Comparison of ENCODE assay signal across 34 cellular contexts in the genomic region with DNA sequence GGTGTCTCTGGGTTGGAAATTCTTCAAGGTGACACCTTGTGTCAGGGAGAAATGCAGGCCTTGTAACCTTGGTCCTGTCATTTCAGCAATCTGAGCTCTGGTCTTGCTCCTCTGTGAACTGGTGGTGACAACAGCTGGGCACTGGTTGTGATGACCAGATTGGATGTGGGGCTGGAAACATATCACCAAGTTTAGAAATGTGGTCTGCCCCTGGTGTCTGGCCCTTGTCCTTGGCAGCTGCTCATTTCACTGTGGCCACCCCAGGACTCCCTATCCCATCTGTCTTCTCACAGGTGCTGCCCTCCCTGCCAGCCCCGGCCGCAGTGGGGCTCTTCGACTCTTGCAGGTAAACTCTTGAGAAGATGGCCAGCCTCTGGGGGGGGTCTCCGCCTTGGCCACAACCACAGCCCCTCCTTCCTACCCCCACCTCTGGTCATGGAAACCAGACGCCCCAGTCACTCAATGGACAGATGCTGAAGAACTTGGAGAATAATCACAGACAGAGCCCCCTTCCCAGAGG. TPM values are rescaled to one million over a fixed set of nuclear protein-coding genes. Genes with fewer than 3 reads are reported as not detected.
"Had no signal": no experiment of that assay in that cellular context is flagged by ENCODE, and none has a peak within 500 bp of the region (broad histone marks: within the 10 kb centered on the region; RNA-seq: fewer than 3 reads in every experiment).

No MANE protein-coding gene starts in this region.

- H3K4me1 ChIP-seq: gastroesophageal sphincter, heart left ventricle, right atrium auricular region, transverse colon, upper lobe of right lung, uterus had no signal

- H3K4me3 ChIP-seq: esophagus muscularis mucosa, gastroesophageal sphincter, heart left ventricle, hepatocyte, lung, right atrium auricular region, suprapubic skin, transverse colon, upper lobe of right lung, uterus had no signal

- FAIRE-seq: colon, endothelial cell of umbilical vein, kidney had no signal

- H3K4me1 Mint-ChIP-seq: memory B cell; naive B cell; neural crest cell; stimulated activated memory B cell treated with anti-CD40 and anti-IgM and Interleukin-4, amounts not matched to agents 10 μg/mL and 1 μg/mL and 100 μg/mL, for 72 hours had no signal

- H3K79me2 ChIP-seq: hepatocyte, parathyroid adenoma had no signal

- H3K9me3 Mint-ChIP-seq: dendritic cell treated with granulocyte-macrophage colony-stimulating factor and Interleukin-4, amounts not matched to agents 40 ng/mL and 50 ng/mL, for 4 days; memory B cell; naive B cell; natural killer cell treated with Interleukin-12 subunit alpha and Interleukin-12 subunit beta and Interleukin-15 and Interleukin-18, amount 100 ng/mL, for 72 hours; neural crest cell; stimulated activated memory B cell treated with anti-CD40 and anti-IgM and Interleukin-4, amounts not matched to agents 10 μg/mL and 1 μg/mL and 100 μg/mL, for 72 hours; stimulated activated naive CD8-positive, alpha-beta T cell treated with anti-CD3 and anti-CD28 coated beads, Interleukin-15, Interleukin-2, amounts not matched to agents 100 ng/mL and 50 ng/mL, for 24 hours had no signal

- ATAC-seq: foreskin keratinocyte; gastroesophageal sphincter; heart left ventricle; left lobe of liver; natural killer cell treated with Interleukin-12 subunit alpha and Interleukin-12 subunit beta and Interleukin-15 and Interleukin-18, amount 100 ng/mL, for 72 hours; sciatic nerve; stimulated activated memory B cell treated with anti-CD40 and anti-IgM and Interleukin-4, amounts not matched to agents 10 μg/mL and 1 μg/mL and 100 μg/mL, for 72 hours; upper lobe of right lung had no signal

- H3K4me3 Mint-ChIP-seq: dendritic cell treated with granulocyte-macrophage colony-stimulating factor and Interleukin-4, amounts not matched to agents 40 ng/mL and 50 ng/mL, for 4 days; memory B cell; naive B cell; natural killer cell treated with Interleukin-12 subunit alpha and Interleukin-12 subunit beta and Interleukin-15 and Interleukin-18, amount 100 ng/mL, for 72 hours; neural crest cell; stimulated activated memory B cell treated with anti-CD40 and anti-IgM and Interleukin-4, amounts not matched to agents 10 μg/mL and 1 μg/mL and 100 μg/mL, for 72 hours; stimulated activated naive CD8-positive, alpha-beta T cell treated with anti-CD3 and anti-CD28 coated beads, Interleukin-15, Interleukin-2, amounts not matched to agents 100 ng/mL and 50 ng/mL, for 24 hours had no signal

- H3K27me3 ChIP-seq: foreskin keratinocyte, uterus had no signal

- DNase-seq: effector CD8-positive, alpha-beta T cell; foreskin keratinocyte; heart left ventricle; kidney; naive B cell; stimulated activated CD4-positive, alpha-beta T cell treated with anti-CD3 and anti-CD28 coated beads, Interleukin-2, amount 100 ng/mL, for 24 hours; stimulated activated CD4-positive, alpha-beta T cell treated with anti-CD3 and anti-CD28 coated beads, Interleukin-4, amount 100 ng/mL, for 24 hours; transverse colon; upper lobe of right lung; uterus had no signal

- H3K36me3 ChIP-seq: esophagus muscularis mucosa, gastroesophageal sphincter, heart left ventricle, right atrium auricular region, suprapubic skin, transverse colon, upper lobe of right lung, uterus had no signal

- H2AFZ ChIP-seq: hepatocyte, parathyroid adenoma had no signal

- H3K4me2 ChIP-seq: hepatocyte had no signal

- H3K9ac ChIP-seq: parathyroid adenoma had no signal

- H3K36me3 Mint-ChIP-seq: memory B cell; naive B cell; natural killer cell treated with Interleukin-12 subunit alpha and Interleukin-12 subunit beta and Interleukin-15 and Interleukin-18, amount 100 ng/mL, for 72 hours; stimulated activated memory B cell treated with anti-CD40 and anti-IgM and Interleukin-4, amounts not matched to agents 10 μg/mL and 1 μg/mL and 100 μg/mL, for 72 hours had no signal

- H3K9me3 ChIP-seq: esophagus muscularis mucosa, gastroesophageal sphincter, heart left ventricle, right atrium auricular region, suprapubic skin, transverse colon, upper lobe of right lung, uterus had no signal

- H3K27ac Mint-ChIP-seq: dendritic cell treated with granulocyte-macrophage colony-stimulating factor and Interleukin-4, amounts not matched to agents 40 ng/mL and 50 ng/mL, for 4 days; memory B cell; natural killer cell treated with Interleukin-12 subunit alpha and Interleukin-12 subunit beta and Interleukin-15 and Interleukin-18, amount 100 ng/mL, for 72 hours; progenitor cell of endocrine pancreas; stimulated activated memory B cell treated with anti-CD40 and anti-IgM and Interleukin-4, amounts not matched to agents 10 μg/mL and 1 μg/mL and 100 μg/mL, for 72 hours had no signal

- H3K27ac ChIP-seq: esophagus muscularis mucosa, foreskin keratinocyte, gastroesophageal sphincter, heart left ventricle, hepatocyte, parathyroid adenoma, right atrium auricular region, transverse colon, upper lobe of right lung, uterus had no signal

RNA-seq across cellular contexts. Expression of a gene that starts 20.7 kb away (rescaled TPM):
- total RNA-seq: endothelial cell of umbilical vein; epithelial cell of proximal tubule; fibroblast of lung; foreskin keratinocyte; heart left ventricle; hepatocyte; left lobe of liver; liver; mononuclear cell; natural killer cell treated with Interleukin-12 subunit alpha and Interleukin-12 subunit beta and Interleukin-15 and Interleukin-18, amount 100 ng/mL, for 72 hours; neural crest cell; osteoblast; progenitor cell of endocrine pancreas; right atrium auricular region; sciatic nerve; skeletal muscle tissue; transverse colon; upper lobe of right lung; uterus had no signal
- polyA plus RNA-seq: endothelial cell of umbilical vein, fibroblast of lung, foreskin keratinocyte, heart left ventricle, hepatocyte, liver had no signal

RNA-seq across cellular contexts. Expression of a gene that starts 47.0 kb away (rescaled TPM):
- total RNA-seq: fibroblast of lung; foreskin keratinocyte; left lobe of liver; liver; natural killer cell treated with Interleukin-12 subunit alpha and Interleukin-12 subunit beta and Interleukin-15 and Interleukin-18, amount 100 ng/mL, for 72 hours; upper lobe of right lung had no signal
- polyA plus RNA-seq: foreskin keratinocyte, liver had no signal
